Comparison of ENCODE assay signal across 25 cellular contexts in genomic region chr10:108090476-108091215, GRCh38.
"Had no signal": no experiment of that assay in that cellular context is flagged by ENCODE, and none has a peak within 500 bp of the region (broad histone marks: within the 10 kb centered on the region; RNA-seq: fewer than 3 reads in every experiment).

No MANE protein-coding gene starts in this region.

- H3K4me1 ChIP-seq: adrenal gland, gastroesophageal sphincter, psoas muscle had no signal

- ATAC-seq: activated T-cell treated with anti-CD3 and anti-CD28 coated beads, Interleukin-2, amount 50 U/mL, for 72 hours; gastroesophageal sphincter; left cardiac atrium; naive thymus-derived CD4-positive, alpha-beta T cell; psoas muscle; stimulated activated naive CD8-positive, alpha-beta T cell treated with anti-CD3 and anti-CD28 coated beads, Interleukin-15, Interleukin-2, amounts not matched to agents 100 U/mL and 50 U/mL, for 24 hours had no signal

- H3K4me3 ChIP-seq: adrenal gland, gastroesophageal sphincter, ovary, psoas muscle, thoracic aorta had no signal

- DNase-seq: activated CD4-positive, alpha-beta T cell treated with anti-CD3 and anti-CD28 coated beads for 4 hours; activated CD4-positive, alpha-beta T cell treated with anti-CD3 and anti-CD28 coated beads, Interleukin-2, amount 50 U/mL, for 4 hours; activated naive CD4-positive, alpha-beta T cell; activated naive CD8-positive, alpha-beta T cell treated with anti-CD3 and anti-CD28 coated beads for 36 hours; activated T-cell treated with anti-CD3 and anti-CD28 coated beads for 4 hours; activated T-cell treated with anti-CD3 and anti-CD28 coated beads, Interleukin-2, amount 50 U/mL, for 72 hours; adrenal gland; brain microvascular endothelial cell; dermis blood vessel endothelial cell; effector CD4-positive, alpha-beta T cell; head of caudate nucleus; hippocampal formation; left cardiac atrium; midbrain; naive thymus-derived CD4-positive, alpha-beta T cell; ovary; psoas muscle; stimulated activated CD4-positive, alpha-beta T cell treated with anti-CD3 and anti-CD28 coated beads, Interleukin-2, amount 100 ng/mL, for 48 hours; stimulated activated naive CD8-positive, alpha-beta T cell treated with anti-CD3 and anti-CD28 coated beads, Interleukin-15, Interleukin-2, amounts not matched to agents 100 U/mL and 50 U/mL, for 24 hours; SW 1271; T-helper 9 cell; trophoblast cell had no signal

- H3K9me3 ChIP-seq: adrenal gland, gastroesophageal sphincter, ovary, psoas muscle, thoracic aorta had no signal

- H3K27ac ChIP-seq: adrenal gland, brain microvascular endothelial cell, gastroesophageal sphincter, ovary, psoas muscle, thoracic aorta, VCaP had no signal

- H3K36me3 ChIP-seq: adrenal gland, brain microvascular endothelial cell, gastroesophageal sphincter, ovary, thoracic aorta had no signal

- H3K27me3 ChIP-seq: adrenal gland, brain microvascular endothelial cell, gastroesophageal sphincter, ovary had no signal
